23 cellular contexts compared by ENCODE assay signal in genomic region chr2:32750880-32751279, GRCh38.
"Had no signal": no experiment of that assay in that cellular context is flagged by ENCODE, and none has a peak within 500 bp of the region (broad histone marks: within the 10 kb centered on the region; RNA-seq: fewer than 3 reads in every experiment).

No MANE protein-coding gene starts in this region.

- H2AFZ ChIP-seq: hepatocyte had no signal

- H3K9me3 Mint-ChIP-seq: activated naive CD4-positive, alpha-beta T cell treated with anti-CD3 and anti-CD28 coated beads, Interleukin-2, amount 50 U/mL, for 24 hours; effector memory CD8-positive, alpha-beta T cell; immature natural killer cell had no signal

- H3K4me3 Mint-ChIP-seq: activated naive CD4-positive, alpha-beta T cell treated with anti-CD3 and anti-CD28 coated beads, Interleukin-2, amount 50 U/mL, for 24 hours; brain; effector memory CD8-positive, alpha-beta T cell; immature natural killer cell had no signal

- FAIRE-seq: endothelial cell of umbilical vein, TTC549 had no signal

- H3K4me2 ChIP-seq: hepatocyte had no signal

- H3K27ac Mint-ChIP-seq: activated naive CD4-positive, alpha-beta T cell treated with anti-CD3 and anti-CD28 coated beads, Interleukin-2, amount 50 U/mL, for 24 hours; brain; effector memory CD8-positive, alpha-beta T cell had no signal

- DNase-seq: activated CD4-positive, CD25-positive, alpha-beta regulatory T cell treated with anti-CD3 and anti-CD28 coated beads, Interleukin-2, amount 50 U/mL, for 72 hours; activated gamma-delta T cell treated with Interleukin-2 at 50 U/mL for 16 hours; activated T-cell treated with anti-CD3 and anti-CD28 coated beads, Interleukin-2, amount 50 U/mL, for 1 hour; aorta; colonic mucosa; dorsolateral prefrontal cortex; effector memory CD8-positive, alpha-beta T cell; immature natural killer cell; occipital lobe; posterior cingulate gyrus; spleen; stimulated activated CD4-positive, alpha-beta T cell treated with anti-CD3 and anti-CD28 coated beads, Interleukin-4, amount 100 ng/mL, for 1 hour; stimulated activated naive CD4-positive, alpha-beta T cell; T-helper 1 cell; testis; trophoblast cell; WERI-Rb-1 had no signal

- H3K27me3 ChIP-seq: colonic mucosa, dorsolateral prefrontal cortex, hepatocyte, spleen, testis, vagina had no signal

- H3K9me3 ChIP-seq: colonic mucosa, testis, vagina had no signal

- ATAC-seq: effector memory CD8-positive, alpha-beta T cell had no signal

- H3K27ac ChIP-seq: colonic mucosa, dorsolateral prefrontal cortex, hepatocyte, spleen, testis, vagina, WERI-Rb-1 had no signal

- H3K4me3 ChIP-seq: colonic mucosa, dorsolateral prefrontal cortex, hepatocyte, spleen, testis, vagina had no signal

- H3K4me1 Mint-ChIP-seq: brain had no signal

- H3K36me3 ChIP-seq: colonic mucosa, vagina, WERI-Rb-1 had no signal

- H3K4me1 ChIP-seq: colonic mucosa had no signal

- H3K27me3 Mint-ChIP-seq: activated naive CD4-positive, alpha-beta T cell treated with anti-CD3 and anti-CD28 coated beads, Interleukin-2, amount 50 U/mL, for 24 hours; brain; effector memory CD8-positive, alpha-beta T cell had no signal
